Comparison of ENCODE assay signal across 8 cellular contexts in the genomic region with DNA sequence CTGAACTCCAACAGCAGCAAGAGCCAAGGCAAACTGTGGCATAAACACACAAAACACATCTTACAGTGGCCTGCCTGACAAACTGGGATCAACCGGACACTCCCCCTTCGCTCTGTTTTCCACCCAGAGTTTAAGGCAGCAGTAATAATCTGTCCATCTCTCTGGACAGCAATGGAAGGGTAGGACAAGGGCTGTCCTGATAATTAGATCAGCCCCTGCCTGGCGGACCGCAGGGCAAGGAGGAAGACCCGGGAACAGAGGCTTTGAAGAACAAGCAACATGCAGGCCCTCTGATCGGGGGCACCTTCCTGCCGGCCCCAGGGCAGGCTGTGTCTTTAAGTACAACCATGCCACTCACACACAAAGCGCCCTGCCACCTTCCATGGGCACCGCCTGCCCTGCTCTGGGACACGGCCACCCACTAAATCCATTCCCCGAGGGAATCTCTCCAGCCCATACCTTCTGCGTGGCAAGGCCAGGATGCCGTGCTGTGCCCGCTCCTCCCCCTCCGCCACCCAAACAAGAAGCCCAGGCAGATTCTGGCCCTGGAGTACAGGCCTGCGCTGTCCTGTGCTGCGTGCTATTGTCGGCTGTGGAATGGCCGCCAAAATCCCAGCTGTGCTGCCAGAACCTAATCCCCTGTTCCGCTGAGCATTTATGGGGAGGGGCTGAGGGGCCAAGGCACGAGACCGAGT. TPM values are rescaled to one million over a fixed set of nuclear protein-coding genes. Genes with fewer than 3 reads are reported as not detected.
DNase-seq lines count a peak whose midpoint lies in the region; ATAC-seq, FAIRE-seq and TF ChIP-seq lines count a peak whose summit lies in the region.

No MANE protein-coding gene starts in this region.

- FAIRE-seq in urothelium cell line (lab: Jason Lieb, UNC) = no peak

- no peaks in the 10 kb centered on the region for H3K9me3 ChIP-seq in HUES64 (ENCODE audit: insufficient read depth, low read depth, low read length)
- H3K9me3 ChIP-seq in adipocyte (ENCODE audit: control insufficient read depth, low read length) = no peaks in the 10 kb centered on the region

- H3K4me1 ChIP-seq in HUES64 (ENCODE audit: insufficient read depth, low read length) = peaks cover 46% of the 10 kb centered on the region
- H3K4me1 ChIP-seq in adipocyte (ENCODE audit: control insufficient read depth, insufficient read depth, low read length) = peaks cover 64% of the 10 kb centered on the region

- H3K4me3 Mint-ChIP-seq in Calu3 (ENCODE audit: low read depth, unreplicated experiment) = no peak overlapping the region

- H3K27ac ChIP-seq in HUES64 (ENCODE audit: low read depth, low read length) (peak overlapping the region; percentile 98), RWPE1 (peak overlapping the region; percentile 100)

- peak; percentile 56 for DNase-seq in Calu3
- DNase-seq in RWPE1 (ENCODE audit: low spot score) = peak; percentile 57
- DNase-seq in adipocyte (ENCODE audit: low read depth) = peak; percentile 91
- DNase-seq in head of caudate nucleus = peak; percentile 69 to 90 (median 82)
- peak in 55 of 56 donors; percentile 44 to 95 (median 79) for DNase-seq in nucleus accumbens (lab: John Stamatoyannopoulos, UW)
- peak; percentile 44 for DNase-seq in urothelium cell line (ENCODE audit: low spot score)

- peaks cover 8% of the 10 kb centered on the region for H3K36me3 Mint-ChIP-seq in Calu3 (ENCODE audit: insufficient read depth, unreplicated experiment)

- TF ChIP-seq CTCF in Calu3 (IDR thresholded peaks at IDR 0.05; ENCODE audit: unreplicated experiment) (no peak), RWPE1 (conservative IDR thresholded peaks at IDR 0.05; ENCODE audit: low read depth) (no peak)

- no peaks in the 10 kb centered on the region for H3K9me3 Mint-ChIP-seq in Calu3 (ENCODE audit: low read depth, unreplicated experiment)

- 0 out of 2 replicates have a peak, but pooled peaks cover under 1% of the 10 kb centered on the region for H3K36me3 ChIP-seq in HUES64 (ENCODE audit: insufficient read depth, low read length)
- H3K36me3 ChIP-seq in adipocyte (ENCODE audit: control insufficient read depth, insufficient read depth, low read length, severe bottlenecking) = no peaks in the 10 kb centered on the region

- intact Hi-C loops in Calu3 (cut with micrococcal nuclease; ENCODE audit: unreplicated experiment) = loop anchor here (5.0 kb wide), 1 partner anchor 36 kb away; no protein-coding TSS in a partner anchor
- intact Hi-C loops in head of caudate nucleus (cut with DNase I) = loop anchor here (2.0 kb wide), 1 partner anchor 39 kb away; the partner anchor contains the start of genes LRRC51 and NUMA1

- H3K4me3 ChIP-seq in HUES64 (ENCODE audit: low read length) = peak overlapping the region; percentile 62
- peak overlapping the region; percentile 93 for H3K4me3 ChIP-seq in adipocyte (ENCODE audit: low read length)

- POLR2A ChIA-PET in RWPE1 (lab: Yijun Ruan, JAX; ENCODE audit: low non-redundant PET) = no interaction called here

- H3K27me3 ChIP-seq in HUES64 (ENCODE audit: insufficient read depth, low read length) (no peaks in the 10 kb centered on the region), adipocyte (replicated peaks; ENCODE audit: control insufficient read depth, insufficient read depth, low read length) (no peaks in the 10 kb centered on the region)

- H3K4me1 Mint-ChIP-seq in Calu3 (ENCODE audit: low read depth, unreplicated experiment) = peaks cover 25% of the 10 kb centered on the region

- H3K27me3 Mint-ChIP-seq in Calu3 (ENCODE audit: unreplicated experiment) = no peaks in the 10 kb centered on the region

- WGBS in HUES64 = 17% methylated on average over 22 of the region's 22 CpGs

- BruUV-seq in Calu3 (replicated peaks; lab: Mats Ljungman, UMichigan) = no TSS peak

- CTCF ChIA-PET in Calu3 (lab: Charles Lee) (interaction anchor here (1.4 to 1.8 kb wide), 2 partner anchors 16 to 25 kb away, joined by 5 to 14 read pairs; no protein-coding TSS in a partner anchor), RWPE1 (lab: Yijun Ruan, JAX) (interaction anchor here (0.5 to 3.7 kb wide), 4 partner anchors 16 to 532 kb away, joined by 3 to 18 read pairs (median 4); partner anchors contain the start of genes LRRC51 and NUMA1)

- no peak overlapping the region for H3K27ac Mint-ChIP-seq in Calu3 (ENCODE audit: unreplicated experiment)

- ATAC-seq in HG03521 (IDR thresholded peaks at IDR 0.05; ENCODE audit: unreplicated experiment) = no peak

- H3K9ac ChIP-seq in HUES64 (ENCODE audit: low read depth, low read length) (peak overlapping the region; percentile 68), adipocyte (ENCODE audit: low read length) (peak overlapping the region; percentile 94)

RNA-seq across cellular contexts. Expression of gene NUMA1, which starts 38.8 kb away (rescaled TPM):
- total RNA-seq in Calu3 (2022) = 140 and 146 TPM in 2 replicates
- 71.4 TPM for polyA plus RNA-seq in HUES64 (2013, experiment 1 of 2)
- polyA plus RNA-seq in HUES64 (2013, experiment 2 of 2) = 75.6 TPM

RNA-seq across cellular contexts. Expression of gene LRRC51, which starts 39.1 kb away (rescaled TPM):
- 8.5 and 11.0 TPM in 2 replicates for total RNA-seq in Calu3 (2022)
- polyA plus RNA-seq in HUES64 (2013, experiment 1 of 2) = 5.0 TPM
- polyA plus RNA-seq in HUES64 (2013, experiment 2 of 2) = 6.4 TPM

RNA-seq across cellular contexts. Expression of gene IL18BP, which starts 42.8 kb away (rescaled TPM):
- total RNA-seq in Calu3 (2022) = 12.4 and 13.2 TPM in 2 replicates
- polyA plus RNA-seq in HUES64 (2013, experiment 1 of 2) = 3.4 TPM
- polyA plus RNA-seq in HUES64 (2013, experiment 2 of 2) = 2.8 TPM
